ENCODE assay signal across 8 cellular contexts in genomic region chr17:7627250-7628121, GRCh38. TPM values are rescaled to one million over a fixed set of nuclear protein-coding genes. Genes with fewer than 3 reads are reported as not detected.
A peak's percentile ranks its signal among the peaks of the same experiment; 100 is the strongest.
DNase-seq lines count a peak whose midpoint lies in the region; ATAC-seq and TF ChIP-seq lines count a peak whose summit lies in the region.

SAT2 (minus strand) TSS chr17:7627821; CDS start chr17:7627635, 186 bp downstream.

- H3K9me2 ChIP-seq in PC-9 (ENCODE audit: insufficient read depth), result no peaks in the 10 kb centered on the region

- peaks cover 13% of the 10 kb centered on the region for H3K36me3 Mint-ChIP-seq in CD4-positive, alpha-beta T cell (ENCODE audit: low read depth)

- no peaks in the 10 kb centered on the region for H3K4me1 ChIP-seq in HUES6 (ENCODE audit: control insufficient read depth, insufficient read depth, low read length)
- H3K4me1 ChIP-seq in PC-9 (replicated peaks; ENCODE audit: insufficient read depth), result peaks cover 4% of the 10 kb centered on the region; the same call in 1 of the 2 replicates
- peaks cover 9 to 19% (median 18%) of the 10 kb centered on the region in 4 donors for H3K4me1 ChIP-seq in esophagus muscularis mucosa
- peaks cover 10% of the 10 kb centered on the region for H3K4me1 ChIP-seq in muscle layer of colon (ENCODE audit: insufficient read depth, low read length)

- H3K27me3 Mint-ChIP-seq in CD4-positive, alpha-beta T cell, result no peaks in the 10 kb centered on the region

- no peak for TF ChIP-seq EP300 in esophagus muscularis mucosa (IDR thresholded peaks at IDR 0.05)

- no peaks in the 10 kb centered on the region for H3K27me3 ChIP-seq in CD4-positive, alpha-beta T cell (ENCODE audit: control insufficient read depth, insufficient read depth, low read length)
- H3K27me3 ChIP-seq in HUES6 (ENCODE audit: control insufficient read depth, insufficient read depth, low read length) (no peaks in the 10 kb centered on the region), PC-9 (ENCODE audit: insufficient read depth, low read depth) (no peaks in the 10 kb centered on the region), esophagus muscularis mucosa (no peaks in the 10 kb centered on the region), muscle layer of colon (ENCODE audit: control insufficient read depth in 1 of 2, insufficient read depth in 2 of 2, low read length in 2 of 2) (no peaks in the 10 kb centered on the region)

- intact Hi-C loops in CD4-positive, alpha-beta T cell (cut with DNase I, micrococcal nuclease), result no loop called here
- intact Hi-C loops in PC-9 (cut with micrococcal nuclease; ENCODE audit: unreplicated experiment) (no loop called here), esophagus muscularis mucosa (cut with DNase I) (no loop called here)

- CTCF ChIA-PET in CD4-positive, alpha-beta T cell (lab: Charles Lee), result interaction anchor here (0.6 to 1.9 kb wide), 6 partner anchors 10 to 363 kb away, joined by 3 to 16 read pairs (median 4); partner anchors contain the start of genes FXR2, MPDU1 and TP53
- CTCF ChIA-PET in PC-9 (lab: Charles Lee), result interaction anchor here (0.6 to 1.3 kb wide), 3 partner anchors 14 to 391 kb away, joined by 3 to 4 read pairs (median 4); partner anchors contain the start of genes TP53 and WRAP53

- peak within 1 kb of the TSS; percentile 81 for H3K4me2 ChIP-seq in PC-9

- H3K27ac ChIP-seq in CD4-positive, alpha-beta T cell (ENCODE audit: low read depth, low read length), result peak within 1 kb of the TSS; percentile 67
- H3K27ac ChIP-seq in HUES6 (ENCODE audit: low read depth, low read length) (peak within 1 kb of the TSS; percentile 87), PC-9 (peak within 1 kb of the TSS; percentile 47; the same call in 1 of the 2 replicates), esophagus muscularis mucosa (replicated peaks in 1 of 4) (peak within 1 kb of the TSS; percentile 91 to 97 (median 96)), muscle layer of colon (ENCODE audit: low read depth, low read length) (peak within 1 kb of the TSS; percentile 96)

- POLR2A ChIA-PET in CD4-positive, alpha-beta T cell (lab: Charles Lee), result interaction anchor here (0.6 to 3.5 kb wide), 26 partner anchors 8 to 592 kb away, joined by 3 to 119 read pairs (median 4); partner anchors contain the start of genes ACAP1, ATP1B2, CTDNEP1 and FXR2
- POLR2A ChIA-PET in PC-9 (lab: Charles Lee; ENCODE audit: unreplicated experiment), result interaction anchor here (0.6 to 1.5 kb wide), 9 partner anchors 12 to 603 kb away, joined by 3 to 9 read pairs (median 7); partner anchors contain the start of genes DVL2, SOX15 and TP53

- 0% methylated on average over 29 of the region's 54 CpGs for WGBS in esophagus muscularis mucosa

- no TSS peak for BruUV-seq in PC-9 (replicated peaks; lab: Mats Ljungman, UMichigan)

- H3K4me3 ChIP-seq in HUES6 (ENCODE audit: low read depth, low read length), result peak within 1 kb of the TSS; percentile 91
- H3K4me3 ChIP-seq in PC-9, result peak within 1 kb of the TSS; percentile 79
- peak within 1 kb of the TSS; percentile 71 to 85 (median 82) for H3K4me3 ChIP-seq in esophagus muscularis mucosa
- H3K4me3 ChIP-seq in muscle layer of colon (ENCODE audit: low read depth in 1 of 2, low read length in 2 of 2), result peak within 1 kb of the TSS; percentile 80

- H3K4me1 Mint-ChIP-seq in CD4-positive, alpha-beta T cell (ENCODE audit: low read depth), result peaks cover 20% of the 10 kb centered on the region

- no peaks in the 10 kb centered on the region for H3K79me2 ChIP-seq in PC-9 (ENCODE audit: low read depth)

- no peak for TF ChIP-seq CTCF in CD4-positive, alpha-beta T cell (IDR thresholded peaks at IDR 0.05)
- no peak for TF ChIP-seq CTCF in PC-9 (conservative IDR thresholded peaks at IDR 0.05)
- peak in 1 of 3 experiments; percentile 7 for TF ChIP-seq CTCF in esophagus muscularis mucosa (IDR thresholded peaks at IDR 0.05)

- no peaks in the 10 kb centered on the region for H3F3A ChIP-seq in PC-9 (ENCODE audit: insufficient read depth, low read depth)

- H3K4me3 Mint-ChIP-seq in CD4-positive, alpha-beta T cell, result peak within 1 kb of the TSS; percentile 95

- peak; percentile 66 to 82 (median 78) for DNase-seq in CD4-positive, alpha-beta T cell
- DNase-seq in PC-9, result peak; percentile 74 to 97
- peak; percentile 87 to 90 for DNase-seq in activated T-cell treated with anti-CD3 and anti-CD28 coated beads, Interleukin-2, amount 50 U/mL, for 48 hours
- peak; percentile 100 for DNase-seq in esophagus muscularis mucosa (ENCODE audit: extremely low spot score)
- DNase-seq in stimulated activated CD8-positive, alpha-beta memory T cell treated with anti-CD3 and anti-CD28 coated beads, Interleukin-7, amount 100 ng/mL, for 1 hour (ENCODE audit: low read depth in 2 of 2), result peak; percentile 70

- H3K36me3 ChIP-seq in HUES6 (ENCODE audit: control insufficient read depth, insufficient read depth, low read length) (peaks cover 6% of the 10 kb centered on the region), PC-9 (ENCODE audit: low read depth) (no peaks in the 10 kb centered on the region), esophagus muscularis mucosa (peaks cover 0 to 8% (median 2%) of the 10 kb centered on the region in 4 donors), muscle layer of colon (ENCODE audit: insufficient read depth, low read length) (peaks cover 7% of the 10 kb centered on the region)

- H3K9ac ChIP-seq in HUES6 (ENCODE audit: low read length), result peak within 1 kb of the TSS; percentile 93
- peak within 1 kb of the TSS; percentile 87 for H3K9ac ChIP-seq in muscle layer of colon (ENCODE audit: low read length)

- TF ChIP-seq POLR2A in esophagus muscularis mucosa (IDR thresholded peaks at IDR 0.05; ENCODE audit: low read depth), result peak; percentile 66

- no peaks in the 10 kb centered on the region for H3K9me3 ChIP-seq in CD4-positive, alpha-beta T cell (ENCODE audit: control insufficient read depth, low read length)
- no peaks in the 10 kb centered on the region for H3K9me3 ChIP-seq in HUES6 (ENCODE audit: control insufficient read depth, insufficient read depth, low read depth, low read length)
- no peaks in the 10 kb centered on the region for H3K9me3 ChIP-seq in PC-9 (ENCODE audit: insufficient read depth, low read depth)
- no peaks in the 10 kb centered on the region for H3K9me3 ChIP-seq in esophagus muscularis mucosa
- no peaks in the 10 kb centered on the region for H3K9me3 ChIP-seq in muscle layer of colon (ENCODE audit: low read length)

- no peaks in the 10 kb centered on the region for H3K9me3 Mint-ChIP-seq in CD4-positive, alpha-beta T cell

- ATAC-seq in CD4-positive, alpha-beta T cell (ENCODE audit: poor library complexity), result peak; percentile 84
- peak; percentile 82 for ATAC-seq in GM19455 (IDR thresholded peaks at IDR 0.05; ENCODE audit: unreplicated experiment)

- H3K27ac Mint-ChIP-seq in CD4-positive, alpha-beta T cell, result peak within 1 kb of the TSS; percentile 82

- H2AFZ ChIP-seq in PC-9, result peak within 1 kb of the TSS; percentile 89

- H4K20me1 ChIP-seq in PC-9 (ENCODE audit: insufficient read depth), result no peaks in the 10 kb centered on the region

RNA-seq across cellular contexts. Expression of gene SAT2, which starts in this region (rescaled TPM):
- total RNA-seq in CD4-positive, alpha-beta T cell, result 10 to 100 TPM; 55.7 to 60.3 TPM
- 52.0 and 68.7 TPM in 2 replicates for total RNA-seq in PC-9 (2021)
- total RNA-seq in esophagus muscularis mucosa, result 10 to 100 TPM; 54.0 to 71.4 (median 64.2) TPM

Comparison
In these comparisons a context has a peak if more than half of its experiments do, and no peak if none do; other contexts are left out.
1. Peak in every context shown above with its lines: DNase-seq, ATAC-seq, H3K4me3 ChIP-seq and H3K27ac ChIP-seq.